1 cellular context compared by ENCODE assay signal in the genomic region with DNA sequence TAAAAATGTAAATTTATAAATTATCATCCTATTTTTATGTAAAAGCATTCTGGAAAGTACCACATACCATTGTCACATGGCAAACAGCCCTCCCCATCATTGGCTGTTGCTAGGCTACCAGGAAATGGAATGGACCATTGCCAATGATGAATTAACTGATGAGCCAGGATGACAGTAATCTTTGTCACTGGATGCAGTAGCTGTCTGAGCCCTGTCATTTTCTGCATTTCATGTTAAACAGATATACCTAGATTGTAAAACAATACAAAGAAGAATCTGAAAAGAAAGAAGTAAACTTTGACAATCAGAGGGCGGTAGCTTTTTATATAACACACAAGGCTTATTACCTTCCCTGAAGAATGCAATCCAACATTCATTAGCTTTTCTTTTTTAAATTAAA.
TF ChIP-seq lines count a peak whose summit lies in the region.

No MANE protein-coding gene starts in this region.

TF ChIP-seq in SK-N-SH treated with all-trans-retinoic acid at 6 μM for 48 hours, 23 proteins besides CTCF, POLR2A, EP300 and RAD21 (continued from another document):
- TF ChIP-seq, protein P1, sequence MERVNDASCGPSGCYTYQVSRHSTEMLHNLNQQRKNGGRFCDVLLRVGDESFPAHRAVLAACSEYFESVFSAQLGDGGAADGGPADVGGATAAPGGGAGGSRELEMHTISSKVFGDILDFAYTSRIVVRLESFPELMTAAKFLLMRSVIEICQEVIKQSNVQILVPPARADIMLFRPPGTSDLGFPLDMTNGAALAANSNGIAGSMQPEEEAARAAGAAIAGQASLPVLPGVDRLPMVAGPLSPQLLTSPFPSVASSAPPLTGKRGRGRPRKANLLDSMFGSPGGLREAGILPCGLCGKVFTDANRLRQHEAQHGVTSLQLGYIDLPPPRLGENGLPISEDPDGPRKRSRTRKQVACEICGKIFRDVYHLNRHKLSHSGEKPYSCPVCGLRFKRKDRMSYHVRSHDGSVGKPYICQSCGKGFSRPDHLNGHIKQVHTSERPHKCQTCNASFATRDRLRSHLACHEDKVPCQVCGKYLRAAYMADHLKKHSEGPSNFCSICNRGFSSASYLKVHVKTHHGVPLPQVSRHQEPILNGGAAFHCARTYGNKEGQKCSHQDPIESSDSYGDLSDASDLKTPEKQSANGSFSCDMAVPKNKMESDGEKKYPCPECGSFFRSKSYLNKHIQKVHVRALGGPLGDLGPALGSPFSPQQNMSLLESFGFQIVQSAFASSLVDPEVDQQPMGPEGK (CRISPR knock-in tag; IDR thresholded peaks at IDR 0.05; ENCODE audit: borderline replicate concordance): no peak
- TF ChIP-seq TOX (CRISPR knock-in tag; IDR thresholded peaks at IDR 0.05; ENCODE audit: borderline replicate concordance) (no peak), OSR1 (CRISPR knock-in tag; IDR thresholded peaks at IDR 0.05) (no peak), ZNF8 (CRISPR knock-in tag; IDR thresholded peaks at IDR 0.05) (no peak), CREB5 (CRISPR knock-in tag; IDR thresholded peaks at IDR 0.05; ENCODE audit: low read depth) (no peak), ESRRG (CRISPR knock-in tag; IDR thresholded peaks at IDR 0.05) (no peak), ZFP3 (CRISPR knock-in tag; IDR thresholded peaks at IDR 0.05) (no peak), ARNTL (CRISPR knock-in tag; IDR thresholded peaks at IDR 0.05; ENCODE audit: borderline replicate concordance, low read depth) (no peak), PPARA (CRISPR knock-in tag; IDR thresholded peaks at IDR 0.05; ENCODE audit: borderline replicate concordance) (no peak), ISL1 (CRISPR knock-in tag; IDR thresholded peaks at IDR 0.05) (no peak)
- TF ChIP-seq, protein P2, sequence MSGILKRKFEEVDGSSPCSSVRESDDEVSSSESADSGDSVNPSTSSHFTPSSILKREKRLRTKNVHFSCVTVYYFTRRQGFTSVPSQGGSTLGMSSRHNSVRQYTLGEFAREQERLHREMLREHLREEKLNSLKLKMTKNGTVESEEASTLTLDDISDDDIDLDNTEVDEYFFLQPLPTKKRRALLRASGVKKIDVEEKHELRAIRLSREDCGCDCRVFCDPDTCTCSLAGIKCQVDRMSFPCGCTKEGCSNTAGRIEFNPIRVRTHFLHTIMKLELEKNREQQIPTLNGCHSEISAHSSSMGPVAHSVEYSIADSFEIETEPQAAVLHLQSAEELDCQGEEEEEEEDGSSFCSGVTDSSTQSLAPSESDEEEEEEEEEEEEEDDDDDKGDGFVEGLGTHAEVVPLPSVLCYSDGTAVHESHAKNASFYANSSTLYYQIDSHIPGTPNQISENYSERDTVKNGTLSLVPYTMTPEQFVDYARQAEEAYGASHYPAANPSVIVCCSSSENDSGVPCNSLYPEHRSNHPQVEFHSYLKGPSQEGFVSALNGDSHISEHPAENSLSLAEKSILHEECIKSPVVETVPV (CRISPR knock-in tag; IDR thresholded peaks at IDR 0.05): no peak
